Comparison of ENCODE assay signal across 8 cellular contexts in genomic region chr1:26126321-26127084, GRCh38. TPM values are rescaled to one million over a fixed set of nuclear protein-coding genes. Genes with fewer than 3 reads are reported as not detected.
DNase-seq lines count a peak whose midpoint lies in the region; ATAC-seq and TF ChIP-seq lines count a peak whose summit lies in the region.

No MANE protein-coding gene starts in this region.

- TF ChIP-seq CTCF in HCT116 (IDR thresholded peaks at IDR 0.05 in 2 of 3, conservative IDR thresholded peaks at IDR 0.05 in 1 of 3; ENCODE audit: borderline replicate concordance in 1 of 3, insufficient read depth in 1 of 3, low read depth in 2 of 3, low read length in 2 of 3) = no peak

- ATAC-seq in HCT116 (no peak), esophagus mucosa (peak; percentile 93)

- RAD21 ChIA-PET in HCT116 (lab: Charles Lee; ENCODE audit: low non-redundant PET in 1 of 2, low total read pairs in 2 of 2, uncharacterized antibody in 2 of 2, unreplicated experiment in 2 of 2) = no interaction called here

- TF ChIP-seq RAD21 in HCT116 (IDR thresholded peaks at IDR 0.05; ENCODE audit: low read depth) = no peak

- H3K9ac ChIP-seq in HCT116 (ENCODE audit: low read length) = no peak overlapping the region

- no peak overlapping the region for H3K27ac ChIP-seq in HCT116 (ENCODE audit: low read depth, low read length)

- H3K4me2 ChIP-seq in HCT116 (ENCODE audit: low read length) = peak overlapping the region; percentile 14; the same call in 1 of the 2 replicates

- peaks cover 13 to 40% of the 10 kb centered on the region in 2 experiments for H3K4me1 ChIP-seq in HCT116 (ENCODE audit: control insufficient read depth in 1 of 2, insufficient read depth in 2 of 2, low read length in 2 of 2)

- DNase-seq in DMS53 (lab: John Stamatoyannopoulos, UW) = peak; percentile 79
- no peak for DNase-seq in HCT116 (ENCODE audit: low read depth, low spot score)
- peak; percentile 98 for DNase-seq in NCI-H2107 treated with DMSO at 0.1 percent for 48 hours (lab: John Stamatoyannopoulos, UW; ENCODE audit: unreplicated experiment)
- DNase-seq in activated CD4-positive, alpha-beta T cell treated with anti-CD3 and anti-CD28 coated beads for 1 hour = peak; percentile 24
- peak; percentile 9 to 19 for DNase-seq in stimulated activated CD8-positive, alpha-beta memory T cell treated with anti-CD3 and anti-CD28 coated beads, Interleukin-7, amount 100 ng/mL, for 1 hour (ENCODE audit: low read depth in 2 of 2)
- DNase-seq in middle frontal gyrus (ENCODE audit: extremely low spot score, low spot score) = no peak
- DNase-seq in NCI-H446 treated with DMSO at 0.1 percent for 48 hours (lab: John Stamatoyannopoulos, UW) = no peak

- POLR2A ChIA-PET in HCT116 (lab: Charles Lee) = no interaction called here

- no peaks in the 10 kb centered on the region for H3K9me3 ChIP-seq in HCT116 (ENCODE audit: control insufficient read depth in 1 of 2, insufficient read depth in 1 of 2, low read depth in 1 of 2, low read length in 2 of 2)

- intact Hi-C loops in HCT116 (cut with micrococcal nuclease) = no loop called here

- no peak overlapping the region for H2AFZ ChIP-seq in HCT116 (ENCODE audit: low read depth, low read length, poor library complexity, severe bottlenecking)

- H3K36me3 ChIP-seq in HCT116 (ENCODE audit: control insufficient read depth in 1 of 2, insufficient read depth in 2 of 2, low read length in 2 of 2) = no peaks in the 10 kb centered on the region

- peaks cover 3% of the 10 kb centered on the region; the same call in 1 of the 2 replicates for H4K20me1 ChIP-seq in HCT116 (ENCODE audit: insufficient read depth)

- H3K79me2 ChIP-seq in HCT116 (ENCODE audit: insufficient read depth, low read length) = peaks cover 4% of the 10 kb centered on the region; the same call in 1 of the 2 replicates

- BruUV-seq in HCT116 (replicated peaks; lab: Mats Ljungman, UMichigan) = no TSS peak

- CTCF ChIA-PET in HCT116 (lab: Charles Lee) = interaction anchor here (0.8 to 2.0 kb wide), 3 partner anchors 43 to 107 kb away, joined by 4 to 6 read pairs (median 4); partner anchors contain the start of genes CEP85 and ZNF593

- H3K27me3 ChIP-seq in HCT116 (ENCODE audit: insufficient read depth, low read length) = no peaks in the 10 kb centered on the region

- H3K9me2 ChIP-seq in HCT116 (ENCODE audit: insufficient read depth) = no peaks in the 10 kb centered on the region

- no peak overlapping the region for H3K4me3 ChIP-seq in HCT116 (replicated peaks in 1 of 2; ENCODE audit: low read depth in 1 of 2, low read length in 2 of 2)

- no peak for TF ChIP-seq POLR2A in HCT116 (IDR thresholded peaks at IDR 0.05; ENCODE audit: borderline replicate concordance, extremely low read depth, insufficient read depth, insufficient read length)

TF ChIP-seq in HCT116, 20 proteins besides CTCF, POLR2A, EP300 and RAD21:
- peak; percentile 36; the same call in 1 of the 2 replicates for TF ChIP-seq CBX3 (IDR thresholded peaks at IDR 0.05; ENCODE audit: low read depth)
- no peak for TF ChIP-seq EZH2 (IDR thresholded peaks at IDR 0.05)
- no peak for TF ChIP-seq ATF3 (IDR thresholded peaks at IDR 0.05)
- peak; percentile 24; the same call in 1 of the 2 replicates for TF ChIP-seq SP1 (IDR thresholded peaks at IDR 0.05; ENCODE audit: low read depth)

RNA-seq across cellular contexts. Expression of gene PDIK1L, which starts 14.9 kb away (rescaled TPM):
- total RNA-seq in HCT116 (2021; ENCODE audit: unreplicated experiment) (8.8 TPM), esophagus mucosa (8.2 TPM)
- 2.8 and 3.2 TPM in 2 replicates for polyA plus RNA-seq in HCT116 (2012)

RNA-seq across cellular contexts. Expression of gene FAM110D, which starts 32.4 kb away (rescaled TPM):
- total RNA-seq in HCT116 (2021; ENCODE audit: unreplicated experiment) (0.34 TPM), esophagus mucosa (0.68 TPM)
- 0.10 and 0.18 TPM in 2 replicates for polyA plus RNA-seq in HCT116 (2012)

RNA-seq across cellular contexts. Expression of gene C1orf232, which starts 42.3 kb away (rescaled TPM):
- total RNA-seq in HCT116 (2021; ENCODE audit: unreplicated experiment) (not detected), esophagus mucosa (not detected)
- polyA plus RNA-seq in HCT116 (2012) = not detected in 2 replicates

RNA-seq across cellular contexts. Expression of gene ZNF593, which starts 43.2 kb away (rescaled TPM):
- 62.4 TPM for total RNA-seq in HCT116 (2021; ENCODE audit: unreplicated experiment)
- polyA plus RNA-seq in HCT116 (2012) = 87.9 and 95.9 TPM in 2 replicates
- total RNA-seq in esophagus mucosa = 37.9 TPM

RNA-seq across cellular contexts. Expression of gene ZNF593OS, which starts 45.1 kb away (rescaled TPM):
- total RNA-seq in HCT116 (2021; ENCODE audit: unreplicated experiment) (not detected), esophagus mucosa (0.16 TPM)
- polyA plus RNA-seq in HCT116 (2012) = 0.71 and 0.83 TPM in 2 replicates

Comparison
In these comparisons a context has a peak if more than half of its experiments do, and no peak if none do; other contexts are left out.
1. DNase-seq: peak in DMS53 (single experiment), NCI-H2107 treated with DMSO at 0.1 percent for 48 hours (single experiment), activated CD4-positive, alpha-beta T cell treated with anti-CD3 and anti-CD28 coated beads for 1 hour (single experiment) and stimulated activated CD8-positive, alpha-beta memory T cell treated with anti-CD3 and anti-CD28 coated beads, Interleukin-7, amount 100 ng/mL, for 1 hour (2 of 2); none in HCT116 (single experiment), middle frontal gyrus (single experiment) and NCI-H446 treated with DMSO at 0.1 percent for 48 hours (single experiment).